In genomic region chr6:150740453-150740852, GRCh38 we compare ENCODE assay signal across 22 cellular contexts.
"Had no signal": no experiment of that assay in that cellular context is flagged by ENCODE, and none has a peak within 500 bp of the region (broad histone marks: within the 10 kb centered on the region; RNA-seq: fewer than 3 reads in every experiment).

No MANE protein-coding gene starts in this region.

- H3K4me3 Mint-ChIP-seq: activated CD4-positive, alpha-beta T cell treated with anti-CD3 and anti-CD28 coated beads for 36 hours; activated CD8-positive, alpha-beta memory T cell treated with anti-CD3 and anti-CD28 coated beads, Interleukin-2, amount 10 ng/mL, durations not matched to agents 7 days and 5 days; activated CD8-positive, alpha-beta T cell treated with anti-CD3 and anti-CD28 coated beads, Interleukin-2, amount 10 ng/mL, durations not matched to agents 7 days and 5 days; naive thymus-derived CD8-positive, alpha-beta T cell; neural crest cell; T-cell had no signal

- H3K27ac Mint-ChIP-seq: activated CD4-positive, alpha-beta T cell treated with anti-CD3 and anti-CD28 coated beads for 36 hours; activated CD8-positive, alpha-beta memory T cell treated with anti-CD3 and anti-CD28 coated beads, Interleukin-2, amount 10 ng/mL, durations not matched to agents 7 days and 5 days; activated CD8-positive, alpha-beta T cell treated with anti-CD3 and anti-CD28 coated beads, Interleukin-2, amount 10 ng/mL, durations not matched to agents 7 days and 5 days; activated naive CD4-positive, alpha-beta T cell treated with anti-CD3 and anti-CD28 coated beads, Interleukin-2, amount 50 U/mL, for 72 hours; activated T-helper 2 cell treated with anti-CD3 and anti-CD28 coated beads, Interferon-gamma antibody, Interleukin-2, Interleukin-4, amounts not matched to agents 10 μg/mL and 5 μg/mL and 100 μg/mL, durations not matched to agents 14 hours and 24 hours and 36 hours; naive thymus-derived CD8-positive, alpha-beta T cell; T-cell had no signal

- H3K4me1 Mint-ChIP-seq: activated CD4-positive, alpha-beta T cell treated with anti-CD3 and anti-CD28 coated beads for 36 hours had no signal

- ATAC-seq: activated CD4-positive, alpha-beta T cell treated with anti-CD3 and anti-CD28 coated beads for 36 hours; activated CD8-positive, alpha-beta memory T cell treated with anti-CD3 and anti-CD28 coated beads, Interleukin-2, amount 10 ng/mL, durations not matched to agents 7 days and 5 days; activated CD8-positive, alpha-beta T cell treated with anti-CD3 and anti-CD28 coated beads, Interleukin-2, amount 10 ng/mL, durations not matched to agents 7 days and 5 days; activated naive CD4-positive, alpha-beta T cell treated with anti-CD3 and anti-CD28 coated beads, Interleukin-2, amount 50 U/mL, for 72 hours; gastrocnemius medialis; naive thymus-derived CD8-positive, alpha-beta T cell; right cardiac atrium; stimulated activated naive CD8-positive, alpha-beta T cell treated with anti-CD3 and anti-CD28 coated beads, Interleukin-15, Interleukin-2, amounts not matched to agents 100 U/mL and 50 U/mL, for 24 hours; T-cell had no signal

- H3K9me3 Mint-ChIP-seq: activated naive CD4-positive, alpha-beta T cell treated with anti-CD3 and anti-CD28 coated beads, Interleukin-2, amount 50 U/mL, for 72 hours; activated T-helper 2 cell treated with anti-CD3 and anti-CD28 coated beads, Interferon-gamma antibody, Interleukin-2, Interleukin-4, amounts not matched to agents 10 μg/mL and 5 μg/mL and 100 μg/mL, durations not matched to agents 14 hours and 24 hours and 36 hours; naive thymus-derived CD8-positive, alpha-beta T cell; neural crest cell; T-cell had no signal

- H3K36me3 Mint-ChIP-seq: activated CD8-positive, alpha-beta memory T cell treated with anti-CD3 and anti-CD28 coated beads, Interleukin-2, amount 10 ng/mL, durations not matched to agents 7 days and 5 days; activated naive CD4-positive, alpha-beta T cell treated with anti-CD3 and anti-CD28 coated beads, Interleukin-2, amount 50 U/mL, for 72 hours; naive thymus-derived CD8-positive, alpha-beta T cell; T-cell had no signal

- H3K36me3 ChIP-seq: gastrocnemius medialis, upper lobe of left lung had no signal

- H3K27me3 ChIP-seq: gastrocnemius medialis, upper lobe of left lung had no signal

- DNase-seq: activated CD4-positive, alpha-beta T cell treated with anti-CD3 and anti-CD28 coated beads for 36 hours; activated CD4-positive, CD25-positive, alpha-beta regulatory T cell; activated CD8-positive, alpha-beta memory T cell treated with anti-CD3 and anti-CD28 coated beads, Interleukin-2, amount 10 ng/mL, durations not matched to agents 7 days and 5 days; activated CD8-positive, alpha-beta T cell treated with anti-CD3 and anti-CD28 coated beads, Interleukin-2, amount 10 ng/mL, durations not matched to agents 7 days and 5 days; activated naive CD4-positive, alpha-beta T cell; activated T-cell treated with anti-CD3 and anti-CD28 coated beads, Interleukin-2, amount 50 U/mL, for 48 hours; effector memory CD4-positive, alpha-beta T cell; gastrocnemius medialis; glutamatergic neuron; kidney; midbrain; naive thymus-derived CD8-positive, alpha-beta T cell; occipital lobe; right cardiac atrium; stimulated activated CD4-positive, alpha-beta T cell treated with anti-CD3 and anti-CD28 coated beads, Interleukin-15, amount 100 ng/mL, for 24 hours; stimulated activated CD4-positive, alpha-beta T cell treated with anti-CD3 and anti-CD28 coated beads, Interleukin-2, amount 100 ng/mL, for 24 hours; stimulated activated naive CD8-positive, alpha-beta T cell treated with anti-CD3 and anti-CD28 coated beads, Interleukin-15, Interleukin-2, amounts not matched to agents 100 U/mL and 50 U/mL, for 24 hours; T-cell; upper lobe of left lung had no signal

- H3K27ac ChIP-seq: gastrocnemius medialis, upper lobe of left lung had no signal

- H3K9me3 ChIP-seq: gastrocnemius medialis, upper lobe of left lung had no signal

- H3K4me3 ChIP-seq: gastrocnemius medialis, upper lobe of left lung had no signal

- H3K27me3 Mint-ChIP-seq: activated CD4-positive, alpha-beta T cell treated with anti-CD3 and anti-CD28 coated beads for 36 hours; activated CD8-positive, alpha-beta memory T cell treated with anti-CD3 and anti-CD28 coated beads, Interleukin-2, amount 10 ng/mL, durations not matched to agents 7 days and 5 days had no signal
